ENCODE assay signal across 16 cellular contexts in the genomic region with DNA sequence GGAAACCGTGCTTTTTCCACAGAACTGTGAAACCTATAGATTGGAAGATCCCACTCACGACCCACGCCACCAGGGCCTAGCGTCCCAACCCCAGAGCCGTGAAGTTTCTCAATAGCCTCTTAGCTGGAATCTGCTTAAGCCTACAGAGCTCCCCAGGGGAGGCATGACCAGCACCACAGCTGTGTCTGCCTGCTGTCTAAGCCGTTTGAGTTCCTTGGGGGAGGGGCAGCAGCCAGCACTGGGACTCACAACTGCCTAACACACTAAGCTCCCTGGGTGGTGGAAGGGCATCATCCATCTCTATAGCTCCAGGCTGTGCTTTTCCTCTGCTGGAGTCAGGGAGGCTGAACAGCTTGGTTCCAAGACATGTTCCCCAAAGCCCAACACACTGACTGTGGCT.
"Had no signal": no experiment of that assay in that cellular context is flagged by ENCODE, and none has a peak within 500 bp of the region (broad histone marks: within the 10 kb centered on the region; RNA-seq: fewer than 3 reads in every experiment).

No MANE protein-coding gene starts in this region.

- H3K27me3 Mint-ChIP-seq: natural killer cell treated with Interleukin-12 subunit alpha and Interleukin-12 subunit beta and Interleukin-15 and Interleukin-18, amount 100 ng/mL, for 72 hours had no signal

- H3K9me3 ChIP-seq: body of pancreas, prostate gland, right lobe of liver had no signal

- H3K4me1 ChIP-seq: adrenal gland, body of pancreas, left lung, prostate gland, right lobe of liver, spleen, tibial nerve had no signal

- ATAC-seq: body of pancreas; left lung; natural killer cell treated with Interleukin-12 subunit alpha and Interleukin-12 subunit beta and Interleukin-15 and Interleukin-18, amount 100 ng/mL, for 72 hours; right lobe of liver; stimulated activated naive B cell treated with anti-CD40 and anti-IgM and Interleukin-4, amounts not matched to agents 10 μg/mL and 1 μg/mL and 100 μg/mL, for 72 hours had no signal

- H3K4me3 Mint-ChIP-seq: natural killer cell treated with Interleukin-12 subunit alpha and Interleukin-12 subunit beta and Interleukin-15 and Interleukin-18, amount 100 ng/mL, for 72 hours; stimulated activated naive B cell treated with anti-CD40 and anti-IgM and Interleukin-4, amounts not matched to agents 10 μg/mL and 1 μg/mL and 100 μg/mL, for 72 hours had no signal

- H3K36me3 ChIP-seq: adrenal gland, left lung, prostate gland, right lobe of liver, spleen had no signal

- DNase-seq: activated CD4-positive, alpha-beta T cell treated with anti-CD3 and anti-CD28 coated beads, Interleukin-2, amount 50 U/mL, for 1 hour; activated naive CD4-positive, alpha-beta T cell treated with anti-CD3 and anti-CD28 coated beads, Interleukin-2, amount 50 U/mL, for 16 hours; adrenal gland; body of pancreas; central memory CD4-positive, alpha-beta T cell; cortex of kidney; effector CD8-positive, alpha-beta T cell; right lobe of liver; spleen; stimulated activated CD4-positive, alpha-beta T cell treated with anti-CD3 and anti-CD28 coated beads, Interleukin-1b, Interleukin-23, amount 100 ng/mL, for 48 hours; stimulated activated naive B cell treated with anti-CD40 and anti-IgM and Interleukin-4, amounts not matched to agents 10 μg/mL and 1 μg/mL and 100 μg/mL, for 72 hours; T-helper 1 cell had no signal

- H3K27ac ChIP-seq: adrenal gland, body of pancreas, left lung, prostate gland, right lobe of liver, spleen, tibial nerve had no signal

- H3K27ac Mint-ChIP-seq: natural killer cell treated with Interleukin-12 subunit alpha and Interleukin-12 subunit beta and Interleukin-15 and Interleukin-18, amount 100 ng/mL, for 72 hours; stimulated activated naive B cell treated with anti-CD40 and anti-IgM and Interleukin-4, amounts not matched to agents 10 μg/mL and 1 μg/mL and 100 μg/mL, for 72 hours had no signal

- H3K27me3 ChIP-seq: adrenal gland, body of pancreas, left lung, right lobe of liver, spleen, tibial nerve had no signal

- H3K4me3 ChIP-seq: adrenal gland, body of pancreas, left lung, prostate gland, right lobe of liver, spleen, tibial nerve had no signal
